Comparison of ENCODE assay signal across 8 cellular contexts in genomic region chr19:17305517-17306284, GRCh38. TPM values are rescaled to one million over a fixed set of nuclear protein-coding genes. Genes with fewer than 3 reads are reported as not detected.
DNase-seq lines count a peak whose midpoint lies in the region; ATAC-seq and TF ChIP-seq lines count a peak whose summit lies in the region.

TSS of gene MRPL34 (plus strand) at chr19:17305872. CDS start at chr19:17305893, 21 bp downstream.

- H3K36me3 Mint-ChIP-seq in activated CD4-positive, alpha-beta T cell treated with anti-CD3 and anti-CD28 coated beads for 36 hours (ENCODE audit: low read depth): peaks cover 1% of the 10 kb centered on the region

- H3K27ac ChIP-seq in cingulate gyrus (ENCODE audit: low read depth, low read length): peak within 1 kb of the TSS; percentile 92

- no peaks in the 10 kb centered on the region for H3K9me3 Mint-ChIP-seq in activated CD4-positive, alpha-beta T cell treated with anti-CD3 and anti-CD28 coated beads for 36 hours (ENCODE audit: low read depth)

- DNase-seq in Ammon's horn (ENCODE audit: low spot score): peak; percentile 97
- peak; percentile 99 for DNase-seq in NCI-H510A treated with DMSO at 0.1 percent for 48 hours (lab: John Stamatoyannopoulos, UW)
- DNase-seq in activated CD4-positive, alpha-beta T cell treated with anti-CD3 and anti-CD28 coated beads for 36 hours: peak; percentile 97
- peak; percentile 100 for DNase-seq in kidney glomerular epithelial cell (lab: John Stamatoyannopoulos, UW)
- DNase-seq in stimulated activated CD4-positive, alpha-beta T cell treated with anti-CD3 and anti-CD28 coated beads, Interleukin-1b, Interleukin-23, amount 100 ng/mL, for 24 hours (ENCODE audit: low read depth in 4 of 4, low spot score in 1 of 4): peak; percentile 79 to 94 (median 85)

- H3K27ac Mint-ChIP-seq in activated CD4-positive, alpha-beta T cell treated with anti-CD3 and anti-CD28 coated beads for 36 hours: peak within 1 kb of the TSS; percentile 92

- H3K4me3 Mint-ChIP-seq in activated CD4-positive, alpha-beta T cell treated with anti-CD3 and anti-CD28 coated beads for 36 hours: peak within 1 kb of the TSS; percentile 86

- H3K4me1 Mint-ChIP-seq in activated CD4-positive, alpha-beta T cell treated with anti-CD3 and anti-CD28 coated beads for 36 hours: peaks cover 46% of the 10 kb centered on the region

- peak; percentile 72 for TF ChIP-seq POLR2A in GM19099 (IDR thresholded peaks at IDR 0.05; ENCODE audit: extremely low read depth, insufficient read length, low read depth)

- POLR2A ChIA-PET in activated CD4-positive, alpha-beta T cell treated with anti-CD3 and anti-CD28 coated beads for 36 hours (lab: Charles Lee): interaction anchor here (0.6 to 0.9 kb wide), 3 partner anchors 13 to 64 kb away, joined by 3 to 12 read pairs (median 3); no protein-coding TSS in a partner anchor

- CTCF ChIA-PET in activated CD4-positive, alpha-beta T cell treated with anti-CD3 and anti-CD28 coated beads for 36 hours (lab: Charles Lee): interaction anchor here (0.7 to 5.1 kb wide), 9 partner anchors 12 to 114 kb away, joined by 3 to 24 read pairs (median 5); partner anchors contain the start of genes BABAM1 and MVB12A

- H3K27me3 Mint-ChIP-seq in activated CD4-positive, alpha-beta T cell treated with anti-CD3 and anti-CD28 coated beads for 36 hours: no peaks in the 10 kb centered on the region

- peak; percentile 64 for ATAC-seq in HG03439 (IDR thresholded peaks at IDR 0.05; ENCODE audit: unreplicated experiment)
- ATAC-seq in activated CD4-positive, alpha-beta T cell treated with anti-CD3 and anti-CD28 coated beads for 36 hours: peak; percentile 70

- intact Hi-C loops in activated CD4-positive, alpha-beta T cell treated with anti-CD3 and anti-CD28 coated beads for 36 hours (cut with DNase I, micrococcal nuclease): loop anchor here (1.0 to 5.0 kb wide), 6 partner anchors 38 to 763 kb away; partner anchors contain the start of genes BABAM1 (in 2 of the 2), CHERP (in 1 of the 2), HAUS8 (in 1 of the 2) and MYO9B (in 1 of the 2)

RNA-seq across cellular contexts. Expression of gene MRPL34, which starts in this region (rescaled TPM):
- 10 to 100 TPM; 72.0 to 88.6 TPM for total RNA-seq in activated CD4-positive, alpha-beta T cell treated with anti-CD3 and anti-CD28 coated beads for 36 hours

Comparison
In these comparisons a context has a peak if more than half of its experiments do, and no peak if none do; other contexts are left out.
1. Peak in every context shown above with its lines: DNase-seq, ATAC-seq and H3K27ac ChIP-seq.